9 cellular contexts compared by ENCODE assay signal in the genomic region with DNA sequence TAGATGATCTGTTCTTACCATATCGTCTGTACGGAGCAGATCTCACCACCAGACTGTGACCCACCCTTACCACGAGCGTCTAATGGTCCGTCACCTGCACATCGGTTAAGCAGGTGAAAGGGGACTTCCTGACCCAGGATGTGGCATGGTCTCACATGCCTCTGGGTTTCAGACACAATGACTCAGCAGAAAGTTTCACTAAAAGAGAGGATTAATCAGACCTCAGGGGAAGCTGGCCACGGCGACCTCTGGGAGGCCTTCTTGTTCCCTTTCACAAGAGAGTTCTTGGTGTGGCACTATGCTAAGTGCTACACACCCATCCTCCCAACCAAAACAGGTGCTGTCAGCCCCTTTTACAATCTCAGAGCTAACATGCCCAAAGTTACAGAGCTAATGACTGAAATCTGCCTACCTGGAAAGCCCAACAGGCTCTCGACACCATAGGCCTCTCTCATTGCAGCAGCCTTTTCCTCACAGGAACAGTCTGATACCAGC. TPM values are rescaled to one million over a fixed set of nuclear protein-coding genes. Genes with fewer than 3 reads are reported as not detected.
A peak's percentile ranks its signal among the peaks of the same experiment; 100 is the strongest.
DNase-seq lines count a peak whose midpoint lies in the region; ATAC-seq and TF ChIP-seq lines count a peak whose summit lies in the region.
"Had no signal": no experiment of that assay in that cellular context is flagged by ENCODE, and none has a peak within 500 bp of the region (broad histone marks: within the 10 kb centered on the region; RNA-seq: fewer than 3 reads in every experiment).

No MANE protein-coding gene starts in this region.

- peak overlapping the region; percentile 72 for H3K27ac Mint-ChIP-seq in CD8-positive, alpha-beta T cell

- H3K36me3 Mint-ChIP-seq in CD8-positive, alpha-beta T cell, result no peaks in the 10 kb centered on the region

- peaks cover 10% of the 10 kb centered on the region for H3K4me1 Mint-ChIP-seq in CD8-positive, alpha-beta T cell (ENCODE audit: low read depth)

- no peaks in the 10 kb centered on the region for H3K27me3 ChIP-seq in CD8-positive, alpha-beta T cell (ENCODE audit: insufficient read depth, low read length)
- H3K27me3 ChIP-seq in kidney epithelial cell (ENCODE audit: control insufficient read depth, insufficient read depth, low read length), result no peaks in the 10 kb centered on the region

- no peaks in the 10 kb centered on the region for H3K9me3 ChIP-seq in CD8-positive, alpha-beta T cell (ENCODE audit: low read length)

- POLR2A ChIA-PET in CD8-positive, alpha-beta T cell (lab: Charles Lee), result no interaction called here

- H3K4me3 Mint-ChIP-seq in CD8-positive, alpha-beta T cell, result peak overlapping the region; percentile 43

- no peak overlapping the region for H3K27ac ChIP-seq in CD8-positive, alpha-beta T cell (ENCODE audit: low read depth, low read length)

- intact Hi-C loops in CD8-positive, alpha-beta T cell (cut with DNase I, micrococcal nuclease), result no loop called here

- no peaks in the 10 kb centered on the region for H3K9me3 Mint-ChIP-seq in CD8-positive, alpha-beta T cell

- H3K4me1 ChIP-seq in CD8-positive, alpha-beta T cell (ENCODE audit: insufficient read depth, low read length), result peaks cover 10% of the 10 kb centered on the region

- CTCF ChIA-PET in CD8-positive, alpha-beta T cell (lab: Charles Lee), result interaction anchor here (1.4 kb wide), 1 partner anchor 12 kb away, joined by 3 read pairs; no protein-coding TSS in a partner anchor

- no peak overlapping the region for H3K4me3 ChIP-seq in CD8-positive, alpha-beta T cell (ENCODE audit: low read depth, low read length)
- H3K4me3 ChIP-seq in kidney epithelial cell (ENCODE audit: low read depth, low read length), result no peak overlapping the region
- H3K4me3 ChIP-seq: lung had no signal

- ATAC-seq in CD8-positive, alpha-beta T cell, result peak; percentile 86
- ATAC-seq in GM19438 (IDR thresholded peaks at IDR 0.05; ENCODE audit: low read depth, unreplicated experiment) (peak; percentile 95), HG03432 (IDR thresholded peaks at IDR 0.05; ENCODE audit: unreplicated experiment) (peak; percentile 96)

- peaks cover 2% of the 10 kb centered on the region for H3K27me3 Mint-ChIP-seq in CD8-positive, alpha-beta T cell (ENCODE audit: low read depth)

- no peak for TF ChIP-seq CTCF in CD8-positive, alpha-beta T cell (IDR thresholded peaks at IDR 0.05)
- TF ChIP-seq CTCF in kidney epithelial cell (IDR thresholded peaks at IDR 0.05; ENCODE audit: insufficient read depth, low read length, poor library complexity, severe bottlenecking), result no peak

- H3K36me3 ChIP-seq in CD8-positive, alpha-beta T cell (ENCODE audit: insufficient read depth, low read length), result no peaks in the 10 kb centered on the region
- no peaks in the 10 kb centered on the region for H3K36me3 ChIP-seq in kidney epithelial cell (ENCODE audit: control insufficient read depth, insufficient read depth, low read length)

- DNase-seq in CD8-positive, alpha-beta T cell, result peak in 5 of 7 experiments; percentile 8 to 57 (median 42)
- DNase-seq in activated CD4-positive, alpha-beta T cell treated with anti-CD3 and anti-CD28 coated beads, Interleukin-2, amount 50 U/mL, for 48 hours, result peak; percentile 26 to 47
- peak; percentile 85 for DNase-seq in kidney epithelial cell (ENCODE audit: low read depth)
- no peak for DNase-seq in SW 1271 (lab: John Stamatoyannopoulos, UW)
- DNase-seq in NCI-H1436 treated with DMSO at 0.1 percent for 48 hours (lab: John Stamatoyannopoulos, UW), result no peak
- no peak for DNase-seq in NCI-H1417 treated with DMSO at 0.1 percent for 48 hours (lab: John Stamatoyannopoulos, UW)

RNA-seq across cellular contexts. Expression of a gene that starts 41.6 kb away (rescaled TPM):
- not detected for total RNA-seq in CD8-positive, alpha-beta T cell
- 3.4 and 4.1 TPM in 2 replicates for total RNA-seq in kidney epithelial cell

Comparison
In these comparisons a context has a peak if more than half of its experiments do, and no peak if none do; other contexts are left out.
1. DNase-seq: peak in CD8-positive, alpha-beta T cell (5 of 7), activated CD4-positive, alpha-beta T cell treated with anti-CD3 and anti-CD28 coated beads, Interleukin-2, amount 50 U/mL, for 48 hours (2 of 2) and kidney epithelial cell (single experiment); none in SW 1271 (0 of 2), NCI-H1436 treated with DMSO at 0.1 percent for 48 hours (single experiment) and NCI-H1417 treated with DMSO at 0.1 percent for 48 hours (single experiment).
2. Peak in every context shown above with its lines, with median percentiles within 50 percentile points of each other: ATAC-seq.